22 cellular contexts compared by ENCODE assay signal in genomic region chr3:169633789-169634188, GRCh38. TPM values are rescaled to one million over a fixed set of nuclear protein-coding genes. Genes with fewer than 3 reads are reported as not detected.
"Had no signal": no experiment of that assay in that cellular context is flagged by ENCODE, and none has a peak within 500 bp of the region (broad histone marks: within the 10 kb centered on the region; RNA-seq: fewer than 3 reads in every experiment).

No MANE protein-coding gene starts in this region.

- H3K4me3 ChIP-seq: body of pancreas, pancreas, sigmoid colon, transverse colon, uterus had no signal

- H3K9me3 Mint-ChIP-seq: activated CD4-positive, alpha-beta memory T cell treated with anti-CD3 and anti-CD28 coated beads, Interleukin-2, amount 10 ng/mL, durations not matched to agents 7 days and 5 days; activated CD4-positive, alpha-beta T cell treated with anti-CD3 and anti-CD28 coated beads, Interleukin-2, amount 10 ng/mL, durations not matched to agents 24 days and 14 days; activated T-helper 1 cell treated with anti-CD3 and anti-CD28 coated beads, Interleukin-12 subunit alpha, Interleukin-12 subunit beta, Interleukin-2, Interleukin-4 antibody, amounts not matched to agents 30 ng/mL and 10 ng/mL and 1 ng/mL, durations not matched to agents 14 hours and 24 hours and 36 hours; natural killer cell treated with Interleukin-12 subunit alpha and Interleukin-12 subunit beta and Interleukin-15 and Interleukin-18, amount 100 ng/mL, for 72 hours; stimulated activated naive B cell treated with anti-CD40 and anti-IgM and Interleukin-4, amounts not matched to agents 10 μg/mL and 1 μg/mL and 100 μg/mL, for 72 hours had no signal

- H3K36me3 ChIP-seq: neutrophil, pancreas, sigmoid colon, transverse colon, uterus had no signal

- H3K9me3 ChIP-seq: body of pancreas, neutrophil, pancreas, sigmoid colon, transverse colon, uterus had no signal

- ATAC-seq: activated CD4-positive, CD25-positive, alpha-beta regulatory T cell treated with anti-CD3 and anti-CD28 coated beads, Interleukin-2, amount 50 U/mL, for 24 hours; body of pancreas; foreskin keratinocyte; natural killer cell treated with Interleukin-12 subunit alpha and Interleukin-12 subunit beta and Interleukin-15 and Interleukin-18, amount 100 ng/mL, for 72 hours; stimulated activated naive B cell treated with anti-CD40 and anti-IgM and Interleukin-4, amounts not matched to agents 10 μg/mL and 1 μg/mL and 100 μg/mL, for 72 hours had no signal

- H3K4me1 Mint-ChIP-seq: activated CD4-positive, alpha-beta memory T cell treated with anti-CD3 and anti-CD28 coated beads, Interleukin-2, amount 10 ng/mL, durations not matched to agents 7 days and 5 days; activated CD4-positive, alpha-beta T cell treated with anti-CD3 and anti-CD28 coated beads, Interleukin-2, amount 10 ng/mL, durations not matched to agents 24 days and 14 days; stimulated activated naive B cell treated with anti-CD40 and anti-IgM and Interleukin-4, amounts not matched to agents 10 μg/mL and 1 μg/mL and 100 μg/mL, for 72 hours had no signal

- H3K36me3 Mint-ChIP-seq: natural killer cell treated with Interleukin-12 subunit alpha and Interleukin-12 subunit beta and Interleukin-15 and Interleukin-18, amount 100 ng/mL, for 72 hours; stimulated activated naive B cell treated with anti-CD40 and anti-IgM and Interleukin-4, amounts not matched to agents 10 μg/mL and 1 μg/mL and 100 μg/mL, for 72 hours had no signal

- H3K27ac Mint-ChIP-seq: activated CD4-positive, alpha-beta memory T cell treated with anti-CD3 and anti-CD28 coated beads, Interleukin-2, amount 10 ng/mL, durations not matched to agents 7 days and 5 days; activated CD4-positive, alpha-beta T cell treated with anti-CD3 and anti-CD28 coated beads, Interleukin-2, amount 10 ng/mL, durations not matched to agents 24 days and 14 days; activated T-helper 1 cell treated with anti-CD3 and anti-CD28 coated beads, Interleukin-12 subunit alpha, Interleukin-12 subunit beta, Interleukin-2, Interleukin-4 antibody, amounts not matched to agents 30 ng/mL and 10 ng/mL and 1 ng/mL, durations not matched to agents 14 hours and 24 hours and 36 hours; natural killer cell treated with Interleukin-12 subunit alpha and Interleukin-12 subunit beta and Interleukin-15 and Interleukin-18, amount 100 ng/mL, for 72 hours; stimulated activated naive B cell treated with anti-CD40 and anti-IgM and Interleukin-4, amounts not matched to agents 10 μg/mL and 1 μg/mL and 100 μg/mL, for 72 hours had no signal

- DNase-seq: activated CD4-positive, alpha-beta memory T cell treated with anti-CD3 and anti-CD28 coated beads, Interleukin-2, amount 10 ng/mL, durations not matched to agents 7 days and 5 days; activated CD4-positive, alpha-beta T cell treated with anti-CD3 and anti-CD28 coated beads, Interleukin-2, amount 10 ng/mL, durations not matched to agents 24 days and 14 days; activated gamma-delta T cell; activated naive CD4-positive, alpha-beta T cell treated with anti-CD3 and anti-CD28 coated beads, Interleukin-2, amount 50 U/mL, for 16 hours; anterior cingulate cortex; body of pancreas; effector CD8-positive, alpha-beta T cell; foreskin keratinocyte; mammary epithelial cell; midbrain; pancreas; sigmoid colon; stimulated activated CD4-positive, alpha-beta T cell treated with anti-CD3 and anti-CD28 coated beads, Interleukin-2, amount 100 ng/mL, for 48 hours; stimulated activated CD8-positive, alpha-beta memory T cell treated with anti-CD3 and anti-CD28 coated beads, Interleukin-4, amount 100 ng/mL, for 48 hours; stimulated activated naive B cell treated with anti-CD40 and anti-IgM and Interleukin-4, amounts not matched to agents 10 μg/mL and 1 μg/mL and 100 μg/mL, for 72 hours; transverse colon; uterus had no signal

- H3K27me3 ChIP-seq: body of pancreas, foreskin keratinocyte, pancreas, sigmoid colon, transverse colon, uterus had no signal

- H3K4me1 ChIP-seq: foreskin keratinocyte, sigmoid colon, uterus had no signal

- H3K27ac ChIP-seq: body of pancreas, foreskin keratinocyte, neutrophil, pancreas, sigmoid colon had no signal

- H3K4me3 Mint-ChIP-seq: activated CD4-positive, alpha-beta memory T cell treated with anti-CD3 and anti-CD28 coated beads, Interleukin-2, amount 10 ng/mL, durations not matched to agents 7 days and 5 days; activated CD4-positive, alpha-beta T cell treated with anti-CD3 and anti-CD28 coated beads, Interleukin-2, amount 10 ng/mL, durations not matched to agents 24 days and 14 days; activated T-helper 1 cell treated with anti-CD3 and anti-CD28 coated beads, Interleukin-12 subunit alpha, Interleukin-12 subunit beta, Interleukin-2, Interleukin-4 antibody, amounts not matched to agents 30 ng/mL and 10 ng/mL and 1 ng/mL, durations not matched to agents 14 hours and 24 hours and 36 hours; natural killer cell treated with Interleukin-12 subunit alpha and Interleukin-12 subunit beta and Interleukin-15 and Interleukin-18, amount 100 ng/mL, for 72 hours; stimulated activated naive B cell treated with anti-CD40 and anti-IgM and Interleukin-4, amounts not matched to agents 10 μg/mL and 1 μg/mL and 100 μg/mL, for 72 hours had no signal

RNA-seq across cellular contexts. Expression of gene MECOM, which starts 29.7 kb away (rescaled TPM):
- total RNA-seq: activated CD4-positive, alpha-beta memory T cell treated with anti-CD3 and anti-CD28 coated beads, Interleukin-2, amount 10 ng/mL, durations not matched to agents 7 days and 5 days; activated CD4-positive, alpha-beta T cell treated with anti-CD3 and anti-CD28 coated beads, Interleukin-2, amount 10 ng/mL, durations not matched to agents 24 days and 14 days; activated T-helper 1 cell treated with anti-CD3 and anti-CD28 coated beads, Interleukin-12 subunit alpha, Interleukin-12 subunit beta, Interleukin-2, Interleukin-4 antibody, amounts not matched to agents 30 ng/mL and 10 ng/mL and 1 ng/mL, durations not matched to agents 14 hours and 24 hours and 36 hours; natural killer cell treated with Interleukin-12 subunit alpha and Interleukin-12 subunit beta and Interleukin-15 and Interleukin-18, amount 100 ng/mL, for 72 hours; T-helper 2 cell treated with Interferon-gamma antibody and Interleukin-4, amounts not matched to agents 100 ng/mL and 5 ng/mL, for 36 hours had no signal
